18 cellular contexts compared by ENCODE assay signal in genomic region chr11:538431-539051, GRCh38. TPM values are rescaled to one million over a fixed set of nuclear protein-coding genes. Genes with fewer than 3 reads are reported as not detected.
DNase-seq lines count a peak whose midpoint lies in the region; FAIRE-seq and TF ChIP-seq lines count a peak whose summit lies in the region.
"Had no signal": no experiment of that assay in that cellular context is flagged by ENCODE, and none has a peak within 500 bp of the region (broad histone marks: within the 10 kb centered on the region; RNA-seq: fewer than 3 reads in every experiment).

No MANE protein-coding gene starts in this region.

- peaks cover 13% of the 10 kb centered on the region for H3K79me2 ChIP-seq in neural progenitor cell (ENCODE audit: low read depth)

- peaks cover 0 to 8% of the 10 kb centered on the region in 2 experiments; a peak in 1 of 3 replicates for H3K36me3 ChIP-seq in HEK293 (ENCODE audit: control insufficient read depth in 2 of 2, insufficient read depth in 1 of 2, low read length in 2 of 2)
- peaks cover 9% of the 10 kb centered on the region for H3K36me3 ChIP-seq in bronchial epithelial cell (ENCODE audit: control insufficient read depth, insufficient read depth, low read length)
- no peaks in the 10 kb centered on the region for H3K36me3 ChIP-seq in neural progenitor cell

- CTCF ChIA-PET in activated CD4-positive, alpha-beta T cell treated with anti-CD3 and anti-CD28 coated beads, Interleukin-2, amount 10 ng/mL, durations not matched to agents 7 days and 5 days (lab: Charles Lee) = interaction anchor here (1.1 to 1.3 kb wide), 3 partner anchors 10 to 19 kb away, joined by 4 to 5 read pairs (median 4); no protein-coding TSS in a partner anchor
- CTCF ChIA-PET in HEK293 (lab: Yijun Ruan, JAX) = interaction anchor here (1.3 kb wide), 1 partner anchor 16 kb away, joined by 3 read pairs; no protein-coding TSS in a partner anchor

- DNase-seq in activated CD4-positive, alpha-beta T cell treated with anti-CD3 and anti-CD28 coated beads, Interleukin-2, amount 10 ng/mL, durations not matched to agents 24 days and 14 days = peak; percentile 59
- DNase-seq in activated CD4-positive, alpha-beta T cell treated with anti-CD3 and anti-CD28 coated beads, Interleukin-2, amount 10 ng/mL, durations not matched to agents 7 days and 5 days = no peak
- no peak for DNase-seq in bronchial epithelial cell (ENCODE audit: low read depth)
- no peak for DNase-seq in neural progenitor cell (ENCODE audit: low spot score)
- no peak for DNase-seq in T-helper 9 cell
- DNase-seq in activated gamma-delta T cell treated with Interleukin-2 at 50 U/mL for 16 hours = no peak
- DNase-seq in NCI-H2171 (lab: John Stamatoyannopoulos, UW) = no peak
- DNase-seq: Calu3; glutamatergic neuron; KG1; NCI-H1417; NCI-H226; OCI-M1; stimulated activated CD4-positive, alpha-beta T cell treated with anti-CD3 and anti-CD28 coated beads, Interleukin-2, amount 100 ng/mL, for 48 hours; tibial artery had no signal

- peak; percentile 50 for FAIRE-seq in bronchial epithelial cell (lab: Jason Lieb, UNC)
- FAIRE-seq: A204.1 had no signal

- no peaks in the 10 kb centered on the region for H3K4me1 ChIP-seq in HEK293 (ENCODE audit: control insufficient read depth, insufficient read depth, low read length)
- peaks cover 20% of the 10 kb centered on the region for H3K4me1 ChIP-seq in neural progenitor cell

- peaks cover 4% of the 10 kb centered on the region for H3K36me3 Mint-ChIP-seq in activated CD4-positive, alpha-beta T cell treated with anti-CD3 and anti-CD28 coated beads, Interleukin-2, amount 10 ng/mL, durations not matched to agents 24 days and 14 days (ENCODE audit: low read depth)
- no peaks in the 10 kb centered on the region for H3K36me3 Mint-ChIP-seq in activated CD4-positive, alpha-beta T cell treated with anti-CD3 and anti-CD28 coated beads, Interleukin-2, amount 10 ng/mL, durations not matched to agents 7 days and 5 days (ENCODE audit: low read depth)
- peaks cover 2% of the 10 kb centered on the region for H3K36me3 Mint-ChIP-seq in neural progenitor cell

- intact Hi-C loops in activated CD4-positive, alpha-beta T cell treated with anti-CD3 and anti-CD28 coated beads, Interleukin-2, amount 10 ng/mL, durations not matched to agents 24 days and 14 days (cut with micrococcal nuclease) = loop anchor here (5.0 kb wide), 1 partner anchor 159 kb away; the partner anchor contains the start of genes DEAF1 and TMEM80

- H3K27me3 ChIP-seq in bronchial epithelial cell (ENCODE audit: control insufficient read depth, insufficient read depth, low read length) (no peaks in the 10 kb centered on the region), neural progenitor cell (peaks cover 31% of the 10 kb centered on the region)

- no peaks in the 10 kb centered on the region for H3K9me3 Mint-ChIP-seq in activated CD4-positive, alpha-beta T cell treated with anti-CD3 and anti-CD28 coated beads, Interleukin-2, amount 10 ng/mL, durations not matched to agents 24 days and 14 days
- H3K9me3 Mint-ChIP-seq in activated CD4-positive, alpha-beta T cell treated with anti-CD3 and anti-CD28 coated beads, Interleukin-2, amount 10 ng/mL, durations not matched to agents 7 days and 5 days = no peaks in the 10 kb centered on the region
- no peaks in the 10 kb centered on the region for H3K9me3 Mint-ChIP-seq in neural progenitor cell

- H3K4me2 ChIP-seq in neural progenitor cell = no peak overlapping the region

- H4K20me1 ChIP-seq in neural progenitor cell (ENCODE audit: low read depth) = peaks cover 13% of the 10 kb centered on the region

- H3K4me3 ChIP-seq in HEK293 (ENCODE audit: low read depth, low read length) (no peak overlapping the region), bronchial epithelial cell (ENCODE audit: low read depth, low read length) (no peak overlapping the region), neural progenitor cell (no peak overlapping the region)
- H3K4me3 ChIP-seq: tibial artery had no signal

- H3K27ac Mint-ChIP-seq in activated CD4-positive, alpha-beta T cell treated with anti-CD3 and anti-CD28 coated beads, Interleukin-2, amount 10 ng/mL, durations not matched to agents 24 days and 14 days = no peak overlapping the region
- H3K27ac Mint-ChIP-seq in activated CD4-positive, alpha-beta T cell treated with anti-CD3 and anti-CD28 coated beads, Interleukin-2, amount 10 ng/mL, durations not matched to agents 7 days and 5 days = no peak overlapping the region
- peak overlapping the region; percentile 37 for H3K27ac Mint-ChIP-seq in neural progenitor cell

- peaks cover 30% of the 10 kb centered on the region for H3F3A ChIP-seq in neural progenitor cell (ENCODE audit: low read depth)

- H3K9me3 ChIP-seq in HEK293 (ENCODE audit: control insufficient read depth, insufficient read depth, low read depth, low read length) (no peaks in the 10 kb centered on the region), neural progenitor cell (ENCODE audit: low read depth) (no peaks in the 10 kb centered on the region)
- H3K9me3 ChIP-seq: tibial artery had no signal

- TF ChIP-seq CTCF in HEK293 (tag by site-specific recombination; IDR thresholded peaks at IDR 0.05) (no peak), bronchial epithelial cell (IDR thresholded peaks at IDR 0.05; ENCODE audit: insufficient read depth, low read length, severe bottlenecking) (no peak), neural progenitor cell (IDR thresholded peaks at IDR 0.05) (no peak)

- no peak overlapping the region for H2AFZ ChIP-seq in neural progenitor cell (replicated peaks)

- POLR2A ChIA-PET in activated CD4-positive, alpha-beta T cell treated with anti-CD3 and anti-CD28 coated beads, Interleukin-2, amount 10 ng/mL, durations not matched to agents 7 days and 5 days (lab: Charles Lee) = no interaction called here
- POLR2A ChIA-PET in HEK293 (lab: Yijun Ruan, JAX) = interaction anchor here (0.7 kb wide), 1 partner anchor 24 kb away, joined by 4 read pairs; no protein-coding TSS in a partner anchor

- H3K27ac ChIP-seq in HEK293 (ENCODE audit: extremely low read depth, low read depth, low read length) (no peak overlapping the region), neural progenitor cell (no peak overlapping the region)
- H3K27ac ChIP-seq: epithelial cell of prostate, tibial artery had no signal

- H3K4me3 Mint-ChIP-seq in activated CD4-positive, alpha-beta T cell treated with anti-CD3 and anti-CD28 coated beads, Interleukin-2, amount 10 ng/mL, durations not matched to agents 24 days and 14 days = no peak overlapping the region
- H3K4me3 Mint-ChIP-seq in activated CD4-positive, alpha-beta T cell treated with anti-CD3 and anti-CD28 coated beads, Interleukin-2, amount 10 ng/mL, durations not matched to agents 7 days and 5 days = no peak overlapping the region
- H3K4me3 Mint-ChIP-seq in neural progenitor cell = peak overlapping the region; percentile 67

- no peak overlapping the region for H3K9ac ChIP-seq in neural progenitor cell

- peaks cover 16% of the 10 kb centered on the region for H3K4me1 Mint-ChIP-seq in activated CD4-positive, alpha-beta T cell treated with anti-CD3 and anti-CD28 coated beads, Interleukin-2, amount 10 ng/mL, durations not matched to agents 24 days and 14 days
- H3K4me1 Mint-ChIP-seq in activated CD4-positive, alpha-beta T cell treated with anti-CD3 and anti-CD28 coated beads, Interleukin-2, amount 10 ng/mL, durations not matched to agents 7 days and 5 days = peaks cover 21% of the 10 kb centered on the region
- H3K4me1 Mint-ChIP-seq in neural progenitor cell = peaks cover 14% of the 10 kb centered on the region

- no peaks in the 10 kb centered on the region for H3K27me3 Mint-ChIP-seq in activated CD4-positive, alpha-beta T cell treated with anti-CD3 and anti-CD28 coated beads, Interleukin-2, amount 10 ng/mL, durations not matched to agents 24 days and 14 days
- H3K27me3 Mint-ChIP-seq in activated CD4-positive, alpha-beta T cell treated with anti-CD3 and anti-CD28 coated beads, Interleukin-2, amount 10 ng/mL, durations not matched to agents 7 days and 5 days = no peaks in the 10 kb centered on the region
- peaks cover 4% of the 10 kb centered on the region for H3K27me3 Mint-ChIP-seq in neural progenitor cell (ENCODE audit: insufficient read depth, low read depth)

RNA-seq across cellular contexts. Expression of gene LRRC56, which starts 1.2 kb away (rescaled TPM):
- 2.1 and 2.3 TPM in 2 replicates for total RNA-seq in activated CD4-positive, alpha-beta T cell treated with anti-CD3 and anti-CD28 coated beads, Interleukin-2, amount 10 ng/mL, durations not matched to agents 24 days and 14 days
- 1 to 10 TPM; 2.0 to 2.1 TPM for total RNA-seq in activated CD4-positive, alpha-beta T cell treated with anti-CD3 and anti-CD28 coated beads, Interleukin-2, amount 10 ng/mL, durations not matched to agents 7 days and 5 days
- total RNA-seq in bronchial epithelial cell = 0.26 and 0.38 TPM in 2 replicates
- total RNA-seq in neural progenitor cell (ENCODE audit: low replicate concordance) = 0.45 and 1.4 TPM in 2 replicates

RNA-seq across cellular contexts. Expression of gene HRAS, which starts 3.2 kb away (rescaled TPM):
- 70.8 and 94.4 TPM in 2 replicates for total RNA-seq in activated CD4-positive, alpha-beta T cell treated with anti-CD3 and anti-CD28 coated beads, Interleukin-2, amount 10 ng/mL, durations not matched to agents 24 days and 14 days
- total RNA-seq in activated CD4-positive, alpha-beta T cell treated with anti-CD3 and anti-CD28 coated beads, Interleukin-2, amount 10 ng/mL, durations not matched to agents 7 days and 5 days = 10 to 100 TPM; 51.7 to 63.5 TPM
- total RNA-seq in bronchial epithelial cell (150 and 199 TPM in 2 replicates), neural progenitor cell (ENCODE audit: low replicate concordance) (21.2 and 32.3 TPM in 2 replicates)

RNA-seq across cellular contexts. Expression of gene LMNTD2, which starts 22.0 kb away (rescaled TPM):
- total RNA-seq in activated CD4-positive, alpha-beta T cell treated with anti-CD3 and anti-CD28 coated beads, Interleukin-2, amount 10 ng/mL, durations not matched to agents 24 days and 14 days = 0.47 and 1.1 TPM in 2 replicates
- 1 to 10 TPM; 3.4 to 4.8 TPM for total RNA-seq in activated CD4-positive, alpha-beta T cell treated with anti-CD3 and anti-CD28 coated beads, Interleukin-2, amount 10 ng/mL, durations not matched to agents 7 days and 5 days
- total RNA-seq in bronchial epithelial cell (0.90 and 1.1 TPM in 2 replicates), neural progenitor cell (ENCODE audit: low replicate concordance) (1.1 and 2.5 TPM in 2 replicates)

RNA-seq across cellular contexts. Expression of gene RASSF7, which starts 22.2 kb away (rescaled TPM):
- total RNA-seq in activated CD4-positive, alpha-beta T cell treated with anti-CD3 and anti-CD28 coated beads, Interleukin-2, amount 10 ng/mL, durations not matched to agents 24 days and 14 days = 21.8 and 23.1 TPM in 2 replicates
- 10 to 100 TPM; 30.7 to 38.1 TPM for total RNA-seq in activated CD4-positive, alpha-beta T cell treated with anti-CD3 and anti-CD28 coated beads, Interleukin-2, amount 10 ng/mL, durations not matched to agents 7 days and 5 days
- total RNA-seq in bronchial epithelial cell = 44.4 and 45.5 TPM in 2 replicates
- 12.8 and 48.3 TPM in 2 replicates for total RNA-seq in neural progenitor cell (ENCODE audit: low replicate concordance)

RNA-seq across cellular contexts. Expression of gene RNH1, which starts 31.5 kb away (rescaled TPM):
- total RNA-seq in activated CD4-positive, alpha-beta T cell treated with anti-CD3 and anti-CD28 coated beads, Interleukin-2, amount 10 ng/mL, durations not matched to agents 24 days and 14 days = 130 and 134 TPM in 2 replicates
- total RNA-seq in activated CD4-positive, alpha-beta T cell treated with anti-CD3 and anti-CD28 coated beads, Interleukin-2, amount 10 ng/mL, durations not matched to agents 7 days and 5 days = 10 to 100 TPM; 90.6 to 99.5 TPM
- total RNA-seq in bronchial epithelial cell (361 and 427 TPM in 2 replicates), neural progenitor cell (ENCODE audit: low replicate concordance) (10.5 and 44.8 TPM in 2 replicates)
